29 cellular contexts compared by ENCODE assay signal in genomic region chr1:243959998-243960397, GRCh38.
"Had no signal": no experiment of that assay in that cellular context is flagged by ENCODE, and none has a peak within 500 bp of the region (broad histone marks: within the 10 kb centered on the region; RNA-seq: fewer than 3 reads in every experiment).

No MANE protein-coding gene starts in this region.

- H3K9me3 ChIP-seq: colonic mucosa, neutrophil, ovary, prostate gland, sigmoid colon, thyroid gland, upper lobe of right lung had no signal

- H3K4me1 ChIP-seq: colonic mucosa, prostate gland, sigmoid colon, thyroid gland, upper lobe of right lung had no signal

- H3K4me3 ChIP-seq: colonic mucosa, ovary, prostate gland, sigmoid colon, smooth muscle cell, thyroid gland, upper lobe of right lung had no signal

- ATAC-seq: activated CD8-positive, alpha-beta memory T cell treated with anti-CD3 and anti-CD28 coated beads, Interleukin-2, amount 10 ng/mL, durations not matched to agents 7 days and 5 days; activated CD8-positive, alpha-beta T cell treated with anti-CD3 and anti-CD28 coated beads, Interleukin-2, amount 10 ng/mL, durations not matched to agents 7 days and 5 days; left cardiac atrium; left ventricle myocardium superior; stimulated activated memory B cell treated with anti-CD40 and anti-IgM and Interleukin-4, amounts not matched to agents 10 μg/mL and 1 μg/mL and 100 μg/mL, for 72 hours; stimulated activated naive CD8-positive, alpha-beta T cell treated with anti-CD3 and anti-CD28 coated beads, Interleukin-15, amount 100 ng/mL, for 72 hours; T-helper 17 cell; upper lobe of right lung; WTC11 had no signal

- DNase-seq: activated CD4-positive, alpha-beta T cell treated with anti-CD3 and anti-CD28 coated beads, Interleukin-2, amount 50 U/mL, for 1 hour; activated CD8-positive, alpha-beta memory T cell treated with anti-CD3 and anti-CD28 coated beads, Interleukin-2, amount 10 ng/mL, durations not matched to agents 7 days and 5 days; activated CD8-positive, alpha-beta T cell treated with anti-CD3 and anti-CD28 coated beads, Interleukin-2, amount 10 ng/mL, durations not matched to agents 7 days and 5 days; activated naive CD4-positive, alpha-beta T cell; activated T-cell treated with anti-CD3 and anti-CD28 coated beads, Interleukin-2, amount 50 U/mL, for 48 hours; cerebellar nuclear complex; colonic mucosa; effector CD8-positive, alpha-beta T cell; hippocampal formation; left cardiac atrium; left ventricle myocardium superior; naive B cell; nephron progenitor cell; ovary; sigmoid colon; stimulated activated CD4-positive, alpha-beta T cell treated with anti-CD3 and anti-CD28 coated beads, Interleukin-1b, Interleukin-23, amount 100 ng/mL, for 48 hours; stimulated activated CD4-positive, alpha-beta T cell treated with anti-CD3 and anti-CD28 coated beads, Interleukin-4, amount 100 ng/mL, for 4 hours; stimulated activated CD8-positive, alpha-beta memory T cell treated with anti-CD3 and anti-CD28 coated beads, Interleukin-4, amount 100 ng/mL, for 48 hours; stimulated activated naive CD8-positive, alpha-beta T cell treated with anti-CD3 and anti-CD28 coated beads, Interleukin-15, amount 100 ng/mL, for 72 hours; T-helper 17 cell; T1000; thyroid gland; upper lobe of right lung had no signal

- H3K36me3 ChIP-seq: colonic mucosa, neutrophil, ovary, prostate gland, sigmoid colon, thyroid gland, upper lobe of right lung had no signal

- H3K27ac ChIP-seq: colonic mucosa, epithelial cell of prostate, neutrophil, ovary, prostate gland, sigmoid colon, thyroid gland, upper lobe of right lung had no signal

- H3K27me3 ChIP-seq: colonic mucosa, neutrophil, ovary, thyroid gland, upper lobe of right lung had no signal
